In genomic region chr19:31560021-31560770, GRCh38 we compare ENCODE assay signal across 19 cellular contexts.
A peak's percentile ranks its signal among the peaks of the same experiment; 100 is the strongest.
DNase-seq lines count a peak whose midpoint lies in the region; ATAC-seq, FAIRE-seq and TF ChIP-seq lines count a peak whose summit lies in the region.
"Had no signal": no experiment of that assay in that cellular context is flagged by ENCODE, and none has a peak within 500 bp of the region (broad histone marks: within the 10 kb centered on the region; RNA-seq: fewer than 3 reads in every experiment).

No MANE protein-coding gene starts in this region.

- ATAC-seq in HG02973 (IDR thresholded peaks at IDR 0.05; ENCODE audit: unreplicated experiment), result no peak

- peak; percentile 10 for DNase-seq in AG10803 (ENCODE audit: low read depth)
- peak in 1 of 2 experiments; percentile 94 for DNase-seq in SJCRH30
- DNase-seq in H1 (ENCODE audit: low read depth in 1 of 2, low spot score in 2 of 2), result no peak
- peak; percentile 38 to 54 for DNase-seq in trophoblast cell
- DNase-seq in ascending aorta (ENCODE audit: low spot score in 2 of 2), result no peak
- DNase-seq in NCI-H2196 treated with DMSO at 0.1 percent for 48 hours (lab: John Stamatoyannopoulos, UW; ENCODE audit: unreplicated experiment), result no peak
- no peak for DNase-seq in AG08395 (ENCODE audit: low spot score)
- DNase-seq: Calu3, DMS153, DND-41, H7, MM.1S, NCI-H2029 treated with DMSO at 0.1 percent for 48 hours, NCI-H226, NCI-H510A, T-helper 1 cell had no signal

- H3K14ac ChIP-seq in H1 (ENCODE audit: insufficient read length) (no peak overlapping the region), trophoblast cell (ENCODE audit: low read length) (no peak overlapping the region)

- TF ChIP-seq POLR2A in H1 (IDR thresholded peaks at IDR 0.05; ENCODE audit: control extremely low read depth in 1 of 2, low read depth in 2 of 2, low read length in 2 of 2), result no peak

- H4K5ac ChIP-seq in H1 (ENCODE audit: insufficient read length, low read depth, low read length), result no peak overlapping the region

- no peak overlapping the region for H3K9ac ChIP-seq in H1 (replicated peaks in 1 of 4; ENCODE audit: extremely low read depth in 1 of 4, low read depth in 3 of 4, low read length in 3 of 4)
- H3K9ac ChIP-seq in trophoblast cell (ENCODE audit: low read length), result no peak overlapping the region
- H3K9ac ChIP-seq: KMS-11 had no signal

- no peak overlapping the region for H3K4me3 ChIP-seq in AG10803 (ENCODE audit: low read length)
- H3K4me3 ChIP-seq in SJCRH30, result peak overlapping the region; percentile 27
- H3K4me3 ChIP-seq in H1 (ENCODE audit: extremely low read depth in 1 of 4, insufficient read depth in 2 of 4, low read depth in 3 of 4, low read length in 4 of 4), result no peak overlapping the region
- H3K4me3 ChIP-seq in trophoblast cell (ENCODE audit: low read depth, low read length), result no peak overlapping the region
- H3K4me3 ChIP-seq in ascending aorta, result no peak overlapping the region

- H3K79me1 ChIP-seq in H1 (ENCODE audit: low read depth, low read length) (no peaks in the 10 kb centered on the region), trophoblast cell (ENCODE audit: low read length) (no peaks in the 10 kb centered on the region)

- H3K18ac ChIP-seq in H1 (ENCODE audit: extremely low read depth, low read length), result no peak overlapping the region
- no peak overlapping the region for H3K18ac ChIP-seq in trophoblast cell (ENCODE audit: low read length)

- H3K9me3 ChIP-seq in SJCRH30 (replicated peaks) (peaks cover 10% of the 10 kb centered on the region), H1 (ENCODE audit: insufficient read depth in 2 of 2, low read depth in 1 of 2, low read length in 1 of 2) (peaks cover 6 to 9% of the 10 kb centered on the region in 2 experiments; a peak in 3 of 4 replicates), trophoblast cell (ENCODE audit: insufficient read depth, low read depth, low read length) (peaks cover 1% of the 10 kb centered on the region), ascending aorta (no peaks in the 10 kb centered on the region)

- POLR2A ChIA-PET in H1 (lab: Charles Lee; ENCODE audit: partially characterized antibody), result no interaction called here

- peak overlapping the region; percentile 51; the same call in 1 of the 2 replicates for H4K8ac ChIP-seq in H1 (ENCODE audit: extremely low read depth, insufficient read depth, low read length)
- H4K8ac ChIP-seq in trophoblast cell (ENCODE audit: low read depth, low read length), result no peak overlapping the region

- no peak overlapping the region for H2BK20ac ChIP-seq in H1 (ENCODE audit: low read length)

- H4K12ac ChIP-seq in trophoblast cell (ENCODE audit: low read depth, low read length), result no peak overlapping the region

- 97% methylated on average over 13 of the region's 14 CpGs; no CpG with 5 or more reads in 1 of the 2 experiments for WGBS in H1 (ENCODE audit: extremely low coverage in 1 of 2, insufficient coverage in 1 of 2, insufficient read length in 1 of 2, insufficient replicate concordance in 2 of 2, low coverage in 1 of 2, low lambda C conversion rate in 2 of 2, missing lambda C conversion rate in 1 of 2), 2 experiments
- WGBS in trophoblast cell (ENCODE audit: extremely low coverage, insufficient coverage, insufficient read length), result no CpG with 5 or more reads among the region's 14 CpGs

- no peak overlapping the region for H3K4ac ChIP-seq in H1 (replicated peaks; ENCODE audit: insufficient read length, low read depth, low read length)
- H3K4ac ChIP-seq in trophoblast cell (ENCODE audit: low read depth, low read length), result no peak overlapping the region

- no peaks in the 10 kb centered on the region; the same call in 1 of the 2 replicates for H3K23me2 ChIP-seq in H1 (ENCODE audit: low read depth, low read length)

- no peak overlapping the region for H3K4me2 ChIP-seq in H1 (ENCODE audit: insufficient read depth in 1 of 2, low read depth in 2 of 2, low read length in 2 of 2)
- H3K4me2 ChIP-seq in trophoblast cell (ENCODE audit: low read length), result no peak overlapping the region
- H3K4me2 ChIP-seq: KMS-11 had no signal

- H2AFZ ChIP-seq in H1 (ENCODE audit: low read length) (no peak overlapping the region), trophoblast cell (ENCODE audit: insufficient read depth, low read length, poor library complexity) (no peak overlapping the region)

- H3K79me2 ChIP-seq in H1 (ENCODE audit: control insufficient read depth in 1 of 2, insufficient read depth in 2 of 2, low read length in 2 of 2) (no peaks in the 10 kb centered on the region), trophoblast cell (ENCODE audit: control insufficient read depth, insufficient read depth, low read length, poor library complexity) (no peaks in the 10 kb centered on the region)

- no peak overlapping the region for H2BK5ac ChIP-seq in H1 (ENCODE audit: low read depth, low read length)
- no peak overlapping the region for H2BK5ac ChIP-seq in trophoblast cell (ENCODE audit: low read depth, low read length, poor library complexity)

- intact Hi-C loops in ascending aorta (cut with DNase I), result no loop called here

- H2AK5ac ChIP-seq in H1 (ENCODE audit: low read depth, low read length) (no peak overlapping the region), trophoblast cell (ENCODE audit: low read length) (no peak overlapping the region)

- no peaks in the 10 kb centered on the region for H4K20me1 ChIP-seq in H1 (replicated peaks in 1 of 2; ENCODE audit: control insufficient read depth in 1 of 2, insufficient read depth in 2 of 2, low read length in 2 of 2)

- H2BK15ac ChIP-seq in H1 (ENCODE audit: low read length), result no peak overlapping the region

- H3K27me3 ChIP-seq in SJCRH30 (no peaks in the 10 kb centered on the region), H1 (replicated peaks in 1 of 4; ENCODE audit: control insufficient read depth in 3 of 4, extremely low read depth in 1 of 4, insufficient read depth in 3 of 4, low read length in 3 of 4) (no peaks in the 10 kb centered on the region), trophoblast cell (ENCODE audit: insufficient read depth, low read length) (no peaks in the 10 kb centered on the region), ascending aorta (no peaks in the 10 kb centered on the region)

- H2BK12ac ChIP-seq in H1 (ENCODE audit: low read depth, low read length) (no peak overlapping the region), trophoblast cell (ENCODE audit: low read length) (no peak overlapping the region)

- H3K4me1 ChIP-seq in SJCRH30 (peaks cover 30% of the 10 kb centered on the region), H1 (replicated peaks in 1 of 4; ENCODE audit: control insufficient read depth in 3 of 4, insufficient read depth in 4 of 4, low read length in 3 of 4) (no peaks in the 10 kb centered on the region; a peak in 1 of 7 replicates), trophoblast cell (ENCODE audit: control insufficient read depth in 1 of 2, insufficient read depth in 2 of 2, low read length in 2 of 2) (peaks cover 0 to 4% of the 10 kb centered on the region in 2 experiments), ascending aorta (no peaks in the 10 kb centered on the region)

- FAIRE-seq in H1 (lab: Jason Lieb, UNC), result no peak
- FAIRE-seq: GM12892 had no signal

- TF ChIP-seq CTCF in AG10803 (conservative IDR thresholded peaks at IDR 0.05; ENCODE audit: low read length), result no peak
- TF ChIP-seq CTCF in H1 (IDR thresholded peaks at IDR 0.05; ENCODE audit: control extremely low read depth in 1 of 3, insufficient read depth in 1 of 3, low read depth in 1 of 3, low read length in 3 of 3), result no peak
- TF ChIP-seq CTCF in ascending aorta (IDR thresholded peaks at IDR 0.05), result no peak

- H3K23ac ChIP-seq in H1 (ENCODE audit: insufficient read length) (no peak overlapping the region), trophoblast cell (ENCODE audit: low read length) (no peak overlapping the region)

- no peak overlapping the region for H2BK120ac ChIP-seq in H1 (replicated peaks; ENCODE audit: low read depth, low read length)
- no peak overlapping the region for H2BK120ac ChIP-seq in trophoblast cell (ENCODE audit: insufficient read depth, low read length, poor library complexity)

- no peak for TF ChIP-seq EP300 in H1 (IDR thresholded peaks at IDR 0.05; ENCODE audit: borderline replicate concordance in 1 of 2, low read depth in 2 of 2, low read length in 2 of 2)

- H3K56ac ChIP-seq in H1 (replicated peaks; ENCODE audit: insufficient read length, low read depth, low read length), result no peak overlapping the region

- H3K36me3 ChIP-seq in SJCRH30 (no peaks in the 10 kb centered on the region), H1 (ENCODE audit: control insufficient read depth in 2 of 4, insufficient read depth in 4 of 4, low read length in 3 of 4) (no peaks in the 10 kb centered on the region), trophoblast cell (ENCODE audit: control insufficient read depth in 1 of 2, insufficient read depth in 2 of 2, low read length in 2 of 2) (no peaks in the 10 kb centered on the region), ascending aorta (no peaks in the 10 kb centered on the region)

- CTCF ChIA-PET in H1 (lab: Charles Lee; ENCODE audit: partially characterized antibody), result interaction anchor here (1.0 to 4.9 kb wide), 3 partner anchors 12 to 14 kb away, joined by 3 to 22 read pairs (median 7); no protein-coding TSS in a partner anchor

- H4K91ac ChIP-seq in H1 (replicated peaks; ENCODE audit: insufficient read length, low read length) (no peak overlapping the region), trophoblast cell (ENCODE audit: low read depth, low read length) (no peak overlapping the region)

- no peak for TF ChIP-seq RAD21 in H1 (IDR thresholded peaks at IDR 0.05 in 1 of 2, conservative IDR thresholded peaks at IDR 0.05 in 1 of 2; ENCODE audit: low read depth in 2 of 2, low read length in 2 of 2)

- H3K27ac ChIP-seq in SJCRH30 (peak overlapping the region; percentile 83), H1 (ENCODE audit: low read depth, low read length) (no peak overlapping the region), trophoblast cell (ENCODE audit: low read depth, low read length) (peak overlapping the region; percentile 8), ascending aorta (no peak overlapping the region)
- H3K27ac ChIP-seq: KMS-11 had no signal

TF ChIP-seq in H1, 55 proteins besides CTCF, POLR2A, EP300 and RAD21 (continues in another document):
- TF ChIP-seq RNF2 (IDR thresholded peaks at IDR 0.05; ENCODE audit: borderline replicate concordance, low read depth, low read length, missing control alignments, poor library complexity, severe bottlenecking) (no peak), KDM5A (IDR thresholded peaks at IDR 0.05; ENCODE audit: low read length) (no peak), RBBP5 (IDR thresholded peaks at IDR 0.05; ENCODE audit: borderline replicate concordance, low read depth, low read length) (no peak), BRCA1 (IDR thresholded peaks at IDR 0.05; ENCODE audit: low read depth, low read length) (no peak), SIRT6 (IDR thresholded peaks at IDR 0.05; ENCODE audit: low read length) (no peak)

Comparison
In these comparisons a context has a peak if more than half of its experiments do, and no peak if none do; other contexts are left out.
1. DNase-seq: peak in AG10803 (single experiment) and trophoblast cell (2 of 2); none in H1 (0 of 2), ascending aorta (0 of 2), NCI-H2196 treated with DMSO at 0.1 percent for 48 hours (single experiment) and AG08395 (single experiment).
2. H3K27ac ChIP-seq: peak in SJCRH30 (single experiment) and trophoblast cell (single experiment); none in H1 (single experiment) and ascending aorta (0 of 2).